Comparison of ENCODE assay signal across 8 cellular contexts in the genomic region with DNA sequence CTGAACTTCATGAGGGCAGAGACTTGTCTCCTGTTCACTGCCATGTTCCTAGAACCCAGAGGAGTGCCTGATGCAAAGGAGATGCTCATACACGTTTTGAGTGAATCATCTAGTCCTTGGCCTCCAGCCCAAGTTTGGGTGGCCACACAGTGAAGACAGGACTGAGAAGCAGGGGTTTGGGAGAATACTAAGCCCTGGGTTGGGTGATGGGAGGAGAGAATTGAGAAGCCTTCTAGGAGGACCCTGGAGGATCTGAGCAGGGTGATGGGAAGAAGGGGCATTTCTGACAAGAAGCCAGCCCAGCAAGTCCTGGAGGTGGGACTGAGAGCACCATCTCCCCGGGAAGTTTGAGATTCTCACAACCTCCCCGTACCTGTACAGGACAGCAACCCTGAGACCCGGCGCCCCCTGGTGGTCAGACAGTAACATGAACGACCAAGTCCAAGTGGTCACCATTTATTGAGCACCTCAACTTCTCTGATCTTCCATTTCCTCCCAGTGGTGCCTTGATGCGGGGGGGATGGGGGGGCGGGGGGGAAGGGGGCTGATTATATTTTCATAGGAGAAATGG. TPM values are rescaled to one million over a fixed set of nuclear protein-coding genes. Genes with fewer than 3 reads are reported as not detected.
A peak's percentile ranks its signal among the peaks of the same experiment; 100 is the strongest.
DNase-seq lines count a peak whose midpoint lies in the region; ATAC-seq, FAIRE-seq and TF ChIP-seq lines count a peak whose summit lies in the region.

No MANE protein-coding gene starts in this region.

- no peak overlapping the region for H3K4me3 ChIP-seq in WERI-Rb-1 (ENCODE audit: low read depth, low read length)
- H3K4me3 ChIP-seq in breast epithelium: no peak overlapping the region
- H3K4me3 ChIP-seq in kidney (ENCODE audit: low read length in 2 of 2): no peak overlapping the region

- ATAC-seq in HG03457 (IDR thresholded peaks at IDR 0.05; ENCODE audit: unreplicated experiment): no peak
- ATAC-seq in HG02588 (IDR thresholded peaks at IDR 0.05; ENCODE audit: unreplicated experiment): no peak

- no peak overlapping the region for H3K9ac ChIP-seq in kidney (ENCODE audit: low read length in 2 of 2)

- no peak for TF ChIP-seq POLR2A in breast epithelium (IDR thresholded peaks at IDR 0.05)

- no peak for FAIRE-seq in kidney (lab: Jason Lieb, UNC)

- H3K9me3 ChIP-seq in WERI-Rb-1 (ENCODE audit: severe bottlenecking): no peaks in the 10 kb centered on the region
- no peaks in the 10 kb centered on the region for H3K9me3 ChIP-seq in breast epithelium
- no peaks in the 10 kb centered on the region for H3K9me3 ChIP-seq in kidney (ENCODE audit: control insufficient read depth in 1 of 2, low read length in 2 of 2)

- intact Hi-C loops in breast epithelium (cut with DNase I; ENCODE audit: low total_unique reads): no loop called here
- intact Hi-C loops in kidney (cut with DNase I): no loop called here

- H3K27ac ChIP-seq in WERI-Rb-1 (no peak overlapping the region), breast epithelium (no peak overlapping the region), kidney (ENCODE audit: low read depth in 2 of 2, low read length in 2 of 2) (no peak overlapping the region)

- peaks cover 0 to 7% of the 10 kb centered on the region in 2 donors for H3K4me1 ChIP-seq in breast epithelium
- H3K4me1 ChIP-seq in kidney (ENCODE audit: control insufficient read depth in 1 of 2, insufficient read depth in 1 of 2, low read depth in 1 of 2, low read length in 2 of 2): no peaks in the 10 kb centered on the region

- DNase-seq in GM04503 (ENCODE audit: low read depth) (peak; percentile 7), MV-4-11 (lab: John Stamatoyannopoulos, UW) (peak; percentile 34), WERI-Rb-1 (peak; percentile 69), breast epithelium (ENCODE audit: low spot score in 2 of 2) (peak; percentile 57 to 80), kidney (peak; percentile 84)
- DNase-seq in stimulated activated CD4-positive, alpha-beta T cell treated with anti-CD3 and anti-CD28 coated beads, Interleukin-2, amount 100 ng/mL, for 4 hours (ENCODE audit: low read depth): peak; percentile 49

- H3K27me3 ChIP-seq in WERI-Rb-1 (ENCODE audit: insufficient read depth, low read depth, severe bottlenecking) (peaks cover 23% of the 10 kb centered on the region), breast epithelium (no peaks in the 10 kb centered on the region)

- peak; percentile 64 for TF ChIP-seq CTCF in WERI-Rb-1 (IDR thresholded peaks at IDR 0.05; ENCODE audit: low read depth, low read length)
- TF ChIP-seq CTCF in breast epithelium (IDR thresholded peaks at IDR 0.05): peak; percentile 33 to 64 (median 49)
- peak; percentile 60 for TF ChIP-seq CTCF in kidney (IDR thresholded peaks at IDR 0.05; ENCODE audit: borderline replicate concordance, extremely low read depth, insufficient read depth)

- H3K36me3 ChIP-seq in WERI-Rb-1 (peaks cover under 1% of the 10 kb centered on the region), breast epithelium (no peaks in the 10 kb centered on the region), kidney (ENCODE audit: control insufficient read depth in 1 of 2, insufficient read depth in 2 of 2, low read length in 2 of 2) (peaks cover under 1 to 1% of the 10 kb centered on the region in 2 donors)

RNA-seq across cellular contexts. Expression of a gene that starts 11.0 kb away (rescaled TPM):
- total RNA-seq in breast epithelium (10 to 100 TPM in 1 of 3 donors, 1 to 10 TPM in 2; 5.6 to 10.1 (median 9.2) TPM), kidney (8.4 TPM)
- 5.2 TPM for polyA plus RNA-seq in kidney (ENCODE audit: insufficient read depth, low read depth, low replicate concordance)

RNA-seq across cellular contexts. Expression of a gene that starts 14.6 kb away (rescaled TPM):
- total RNA-seq in breast epithelium (under 1 TPM in 1 of 3 donors, not detected in 2; 0.98 TPM), kidney (0.22 TPM)
- polyA plus RNA-seq in kidney (ENCODE audit: insufficient read depth, low read depth, low replicate concordance): not detected

RNA-seq across cellular contexts. Expression of a gene that starts 27.5 kb away (rescaled TPM):
- total RNA-seq in breast epithelium (1 to 10 TPM; 3.4 to 7.0 (median 4.3) TPM), kidney (8.1 TPM)
- 1.6 TPM for polyA plus RNA-seq in kidney (ENCODE audit: insufficient read depth, low read depth, low replicate concordance)

RNA-seq across cellular contexts. Expression of a gene that starts 32.4 kb away (rescaled TPM):
- total RNA-seq in breast epithelium (not detected), kidney (not detected)
- not detected for polyA plus RNA-seq in kidney (ENCODE audit: insufficient read depth, low read depth, low replicate concordance)

RNA-seq across cellular contexts. Expression of a gene that starts 44.9 kb away (rescaled TPM):
- total RNA-seq in breast epithelium: 1 to 10 TPM in 2 of 3 donors, under 1 TPM in 1; 0.98 to 3.2 (median 1.8) TPM
- 4.0 TPM for total RNA-seq in kidney
- 1.2 TPM for polyA plus RNA-seq in kidney (ENCODE audit: insufficient read depth, low read depth, low replicate concordance)

Comparison
In these comparisons a context has a peak if more than half of its experiments do, and no peak if none do; other contexts are left out.
1. DNase-seq: peak in every context shown above with its lines; median percentile 84 in kidney; 69 in WERI-Rb-1; 68 in breast epithelium; 49 in stimulated activated CD4-positive, alpha-beta T cell treated with anti-CD3 and anti-CD28 coated beads, Interleukin-2, amount 100 ng/mL, for 4 hours; 34 in MV-4-11; 7 in GM04503.